ENCODE assay signal across 12 cellular contexts in genomic region chr6:34680802-34681515, GRCh38. TPM values are rescaled to one million over a fixed set of nuclear protein-coding genes. Genes with fewer than 3 reads are reported as not detected.
DNase-seq lines count a peak whose midpoint lies in the region; ATAC-seq and TF ChIP-seq lines count a peak whose summit lies in the region.
"Had no signal": no experiment of that assay in that cellular context is flagged by ENCODE, and none has a peak within 500 bp of the region (broad histone marks: within the 10 kb centered on the region; RNA-seq: fewer than 3 reads in every experiment).

No MANE protein-coding gene starts in this region.

- H3K27me3 Mint-ChIP-seq in activated naive CD8-positive, alpha-beta T cell: no peaks in the 10 kb centered on the region
- no peaks in the 10 kb centered on the region for H3K27me3 Mint-ChIP-seq in activated naive CD8-positive, alpha-beta T cell treated with anti-CD3 and anti-CD28 coated beads, Interleukin-2, amount 50 U/mL, for 24 hours
- no peaks in the 10 kb centered on the region for H3K27me3 Mint-ChIP-seq in immature natural killer cell (ENCODE audit: low read depth in 3 of 3)

- peak overlapping the region; percentile 65 for H3K9ac ChIP-seq in OCI-LY1 (ENCODE audit: low read length)

- peaks cover 37% of the 10 kb centered on the region for H3K4me1 Mint-ChIP-seq in activated naive CD8-positive, alpha-beta T cell (ENCODE audit: low read depth)
- peaks cover 30% of the 10 kb centered on the region for H3K4me1 Mint-ChIP-seq in activated naive CD8-positive, alpha-beta T cell treated with anti-CD3 and anti-CD28 coated beads, Interleukin-2, amount 50 U/mL, for 24 hours
- peaks cover 37 to 65% of the 10 kb centered on the region in 2 donors for H3K4me1 Mint-ChIP-seq in immature natural killer cell

- H3K36me3 ChIP-seq in OCI-LY1 (ENCODE audit: insufficient read depth, low read length) (peaks cover 4% of the 10 kb centered on the region), upper lobe of left lung (no peaks in the 10 kb centered on the region), brain microvascular endothelial cell (replicated peaks) (no peaks in the 10 kb centered on the region)

- 56 to 58% methylated on average over 3 of the region's 3 CpGs for WGBS in upper lobe of left lung, 2 donors

- no peak overlapping the region for H3K4me3 Mint-ChIP-seq in activated naive CD8-positive, alpha-beta T cell
- H3K4me3 Mint-ChIP-seq in activated naive CD8-positive, alpha-beta T cell treated with anti-CD3 and anti-CD28 coated beads, Interleukin-2, amount 50 U/mL, for 24 hours: no peak overlapping the region
- peak overlapping the region in 4 of 5 donors; percentile 36 to 66 (median 52) for H3K4me3 Mint-ChIP-seq in immature natural killer cell
- H3K4me3 Mint-ChIP-seq: CD8-positive, alpha-beta T cell; HFFc6 had no signal

- H3F3A ChIP-seq in OCI-LY1 (ENCODE audit: insufficient read depth, low read length): peaks cover 15% of the 10 kb centered on the region; the same call in 1 of the 2 replicates

- no peak for TF ChIP-seq POLR2A in upper lobe of left lung (IDR thresholded peaks at IDR 0.05)

- peak overlapping the region; percentile 97 for H3K27ac ChIP-seq in OCI-LY1 (ENCODE audit: low read depth, low read length, poor library complexity, severe bottlenecking)
- peak overlapping the region; percentile 34 to 66 (median 50) for H3K27ac ChIP-seq in upper lobe of left lung
- H3K27ac ChIP-seq in brain microvascular endothelial cell: no peak overlapping the region

- no peaks in the 10 kb centered on the region for H3K9me2 ChIP-seq in OCI-LY1 (ENCODE audit: low read depth, low read length)

- in situ Hi-C loops in brain microvascular endothelial cell (cut with HindIII; ENCODE audit: low pct_ligation_motif_present, low sequenced_read_pairs): no loop called here

- H2AFZ ChIP-seq in OCI-LY1 (ENCODE audit: low read length): no peak overlapping the region

- TF ChIP-seq CTCF in OCI-LY1 (IDR thresholded peaks at IDR 0.05; ENCODE audit: low read length) (no peak), upper lobe of left lung (IDR thresholded peaks at IDR 0.05) (no peak), brain microvascular endothelial cell (IDR thresholded peaks at IDR 0.05; ENCODE audit: low read depth, low read length, missing control alignments) (no peak)

- H3K36me3 Mint-ChIP-seq in activated naive CD8-positive, alpha-beta T cell: peaks cover 2% of the 10 kb centered on the region
- peaks cover 5% of the 10 kb centered on the region for H3K36me3 Mint-ChIP-seq in activated naive CD8-positive, alpha-beta T cell treated with anti-CD3 and anti-CD28 coated beads, Interleukin-2, amount 50 U/mL, for 24 hours (ENCODE audit: low read depth)
- no peaks in the 10 kb centered on the region for H3K36me3 Mint-ChIP-seq in immature natural killer cell

- no peaks in the 10 kb centered on the region for H4K20me1 ChIP-seq in OCI-LY1 (ENCODE audit: insufficient read depth, low read length)

- DNase-seq in activated naive CD8-positive, alpha-beta T cell treated with anti-CD3 and anti-CD28 coated beads, Interleukin-2, amount 50 U/mL, for 24 hours: no peak
- DNase-seq in immature natural killer cell: peak; percentile 26 to 36 (median 30)
- no peak for DNase-seq in upper lobe of left lung
- no peak for DNase-seq in activated CD4-positive, alpha-beta T cell treated with anti-CD3 and anti-CD28 coated beads, Interleukin-2, amount 50 U/mL, for 48 hours
- no peak for DNase-seq in brain microvascular endothelial cell
- DNase-seq: activated T-cell treated with anti-CD3 and anti-CD28 coated beads, Interleukin-2, amount 50 U/mL, for 1 hour; HFFc6; NCI-H446 had no signal

- peaks cover 73% of the 10 kb centered on the region for H3K79me2 ChIP-seq in OCI-LY1 (ENCODE audit: insufficient read depth, low read length)

- no peak for TF ChIP-seq EP300 in upper lobe of left lung (IDR thresholded peaks at IDR 0.05)

- H3K9me3 ChIP-seq in OCI-LY1 (ENCODE audit: low read length) (no peaks in the 10 kb centered on the region), upper lobe of left lung (no peaks in the 10 kb centered on the region)

- peak overlapping the region; percentile 41 for H3K4me3 ChIP-seq in OCI-LY1 (ENCODE audit: low read depth, low read length, poor library complexity, severe bottlenecking)
- H3K4me3 ChIP-seq in upper lobe of left lung: no peak overlapping the region
- no peak overlapping the region for H3K4me3 ChIP-seq in brain microvascular endothelial cell (ENCODE audit: low read depth, low read length)

- H3K4me1 ChIP-seq in OCI-LY1 (ENCODE audit: insufficient read depth, low read length, severe bottlenecking): peaks cover 74% of the 10 kb centered on the region
- peaks cover 23 to 27% (median 25%) of the 10 kb centered on the region in 4 donors for H3K4me1 ChIP-seq in upper lobe of left lung

- no peaks in the 10 kb centered on the region for H3K9me3 Mint-ChIP-seq in activated naive CD8-positive, alpha-beta T cell (ENCODE audit: low read depth)
- no peaks in the 10 kb centered on the region for H3K9me3 Mint-ChIP-seq in activated naive CD8-positive, alpha-beta T cell treated with anti-CD3 and anti-CD28 coated beads, Interleukin-2, amount 50 U/mL, for 24 hours
- peaks cover 0 to 2% (median 0%) of the 10 kb centered on the region in 6 donors for H3K9me3 Mint-ChIP-seq in immature natural killer cell
- H3K9me3 Mint-ChIP-seq: CD8-positive, alpha-beta T cell; HFFc6 had no signal

- H3K27ac Mint-ChIP-seq in activated naive CD8-positive, alpha-beta T cell: peak overlapping the region; percentile 34
- no peak overlapping the region for H3K27ac Mint-ChIP-seq in activated naive CD8-positive, alpha-beta T cell treated with anti-CD3 and anti-CD28 coated beads, Interleukin-2, amount 50 U/mL, for 24 hours
- peak overlapping the region; percentile 51 to 82 (median 64) for H3K27ac Mint-ChIP-seq in immature natural killer cell
- H3K27ac Mint-ChIP-seq: HFFc6 had no signal

- peak overlapping the region; percentile 78 for H3K4me2 ChIP-seq in OCI-LY1 (ENCODE audit: low read length)

- H3K27me3 ChIP-seq in OCI-LY1 (ENCODE audit: insufficient read depth, low read length) (no peaks in the 10 kb centered on the region), upper lobe of left lung (no peaks in the 10 kb centered on the region), brain microvascular endothelial cell (replicated peaks) (no peaks in the 10 kb centered on the region)

- no peak for ATAC-seq in activated naive CD8-positive, alpha-beta T cell treated with anti-CD3 and anti-CD28 coated beads, Interleukin-2, amount 50 U/mL, for 24 hours
- ATAC-seq in upper lobe of left lung (ENCODE audit: low FRiP score in 2 of 2): peak in 1 of 2 donors; percentile 55
- no peak for ATAC-seq in GM18502 (IDR thresholded peaks at IDR 0.05; ENCODE audit: poor library complexity, unreplicated experiment)
- ATAC-seq: CD8-positive, alpha-beta T cell had no signal

RNA-seq across cellular contexts. Expression of gene ILRUN, which starts 15.6 kb away (rescaled TPM):
- 10 to 100 TPM; 16.5 to 26.8 (median 19.3) TPM for polyA plus RNA-seq in immature natural killer cell
- total RNA-seq in upper lobe of left lung: 100 to 1,000 TPM in 2 of 6 donors, 10 to 100 TPM in 4; 50.3 to 111 (median 93.6) TPM

Comparison
In these comparisons a context has a peak if more than half of its experiments do, and no peak if none do; other contexts are left out.
1. H3K4me3 Mint-ChIP-seq: peak in immature natural killer cell (4 of 5); none in activated naive CD8-positive, alpha-beta T cell (single experiment) and activated naive CD8-positive, alpha-beta T cell treated with anti-CD3 and anti-CD28 coated beads, Interleukin-2, amount 50 U/mL, for 24 hours (single experiment).
2. DNase-seq: peak in immature natural killer cell (3 of 3); none in activated naive CD8-positive, alpha-beta T cell treated with anti-CD3 and anti-CD28 coated beads, Interleukin-2, amount 50 U/mL, for 24 hours (single experiment), upper lobe of left lung (0 of 2), activated CD4-positive, alpha-beta T cell treated with anti-CD3 and anti-CD28 coated beads, Interleukin-2, amount 50 U/mL, for 48 hours (0 of 2) and brain microvascular endothelial cell (single experiment).